10 cellular contexts compared by ENCODE assay signal in genomic region chr3:139319428-139320402, GRCh38. TPM values are rescaled to one million over a fixed set of nuclear protein-coding genes. Genes with fewer than 3 reads are reported as not detected.
DNase-seq lines count a peak whose midpoint lies in the region; ATAC-seq and TF ChIP-seq lines count a peak whose summit lies in the region.
"Had no signal": no experiment of that assay in that cellular context is flagged by ENCODE, and none has a peak within 500 bp of the region (broad histone marks: within the 10 kb centered on the region; RNA-seq: fewer than 3 reads in every experiment).

No MANE protein-coding gene starts in this region.

- H3K79me2 ChIP-seq in OCI-LY1 (ENCODE audit: insufficient read depth, low read length) (no peaks in the 10 kb centered on the region), fibroblast of lung (ENCODE audit: control insufficient read depth, insufficient read depth, low read length) (no peaks in the 10 kb centered on the region)

- H3K9ac ChIP-seq in OCI-LY1 (ENCODE audit: low read length): no peak overlapping the region
- no peak overlapping the region for H3K9ac ChIP-seq in fibroblast of lung (ENCODE audit: insufficient read depth, low read length)

- H3K9me3 ChIP-seq in OCI-LY1 (ENCODE audit: low read length) (no peaks in the 10 kb centered on the region), fibroblast of lung (ENCODE audit: control insufficient read depth, insufficient read depth, low read depth, low read length) (no peaks in the 10 kb centered on the region)
- H3K9me3 ChIP-seq: ovary had no signal

- H3K9me2 ChIP-seq in OCI-LY1 (ENCODE audit: low read depth, low read length): no peaks in the 10 kb centered on the region

- ATAC-seq in HG03565 (IDR thresholded peaks at IDR 0.05; ENCODE audit: unreplicated experiment) (no peak), HG03196 (IDR thresholded peaks at IDR 0.05; ENCODE audit: unreplicated experiment) (no peak), HG02588 (IDR thresholded peaks at IDR 0.05; ENCODE audit: unreplicated experiment) (no peak)
- ATAC-seq: stimulated activated naive CD8-positive, alpha-beta T cell treated with anti-CD3 and anti-CD28 coated beads, Interleukin-15, Interleukin-2, amounts not matched to agents 100 U/mL and 50 U/mL, for 24 hours had no signal

- H2AFZ ChIP-seq in OCI-LY1 (ENCODE audit: low read length) (no peak overlapping the region), fibroblast of lung (ENCODE audit: low read length) (no peak overlapping the region)

- H3F3A ChIP-seq in OCI-LY1 (ENCODE audit: insufficient read depth, low read length): no peaks in the 10 kb centered on the region

- H3K4me2 ChIP-seq in OCI-LY1 (ENCODE audit: low read length) (no peak overlapping the region), fibroblast of lung (ENCODE audit: extremely low read depth, insufficient read depth, low read length) (no peak overlapping the region)

- H3K36me3 ChIP-seq in OCI-LY1 (ENCODE audit: insufficient read depth, low read length) (no peaks in the 10 kb centered on the region), fibroblast of lung (ENCODE audit: control insufficient read depth, insufficient read depth, low read length) (no peaks in the 10 kb centered on the region)
- H3K36me3 ChIP-seq: ovary had no signal

- no peak overlapping the region for H3K27ac ChIP-seq in OCI-LY1 (ENCODE audit: low read depth, low read length, poor library complexity, severe bottlenecking)
- H3K27ac ChIP-seq in fibroblast of lung (ENCODE audit: insufficient read depth, low read length): no peak overlapping the region
- H3K27ac ChIP-seq: ovary had no signal

- H3K4me3 ChIP-seq in AG09309 (ENCODE audit: control insufficient read depth, low read depth, low read length) (no peak overlapping the region), OCI-LY1 (ENCODE audit: low read depth, low read length, poor library complexity, severe bottlenecking) (no peak overlapping the region), fibroblast of lung (replicated peaks in 1 of 4; ENCODE audit: control extremely low read depth in 1 of 4, insufficient read depth in 1 of 4, low read depth in 3 of 4, low read length in 4 of 4) (no peak overlapping the region)
- H3K4me3 ChIP-seq: ovary had no signal

- DNase-seq in AG09309 (ENCODE audit: low read depth) (no peak), GM10266 (ENCODE audit: extremely low spot score) (no peak), fibroblast of lung (ENCODE audit: low read depth in 2 of 2) (peak in 1 of 2 donors; percentile 18), middle frontal gyrus (ENCODE audit: extremely low spot score, low spot score) (no peak)
- DNase-seq: stimulated activated naive CD8-positive, alpha-beta T cell treated with anti-CD3 and anti-CD28 coated beads, Interleukin-15, Interleukin-2, amounts not matched to agents 100 U/mL and 50 U/mL, for 24 hours had no signal

- TF ChIP-seq CTCF in AG09309 (IDR thresholded peaks at IDR 0.05; ENCODE audit: control insufficient read depth, insufficient read depth, low read depth, low read length, missing control alignments) (peak; percentile 26), GM10266 (IDR thresholded peaks at IDR 0.05; ENCODE audit: control insufficient read depth, insufficient read depth, low read depth, missing control alignments) (peak; percentile 19), OCI-LY1 (IDR thresholded peaks at IDR 0.05; ENCODE audit: low read length) (peak; percentile 62), fibroblast of lung (conservative IDR thresholded peaks at IDR 0.05 in 1 of 2, IDR thresholded peaks at IDR 0.05 in 1 of 2; ENCODE audit: low read depth in 1 of 2, low read length in 2 of 2) (peak; percentile 20 to 45)

- H3K4me1 ChIP-seq in OCI-LY1 (ENCODE audit: insufficient read depth, low read length, severe bottlenecking) (no peaks in the 10 kb centered on the region), fibroblast of lung (ENCODE audit: control insufficient read depth, extremely low read depth, insufficient read depth, low read length) (no peaks in the 10 kb centered on the region)

- 0 out of 2 replicates have a peak, but pooled peaks cover 3% of the 10 kb centered on the region for H3K27me3 ChIP-seq in OCI-LY1 (ENCODE audit: insufficient read depth, low read length)
- H3K27me3 ChIP-seq in fibroblast of lung (ENCODE audit: control insufficient read depth, insufficient read depth, low read length): no peaks in the 10 kb centered on the region
- H3K27me3 ChIP-seq: ovary had no signal

- H4K20me1 ChIP-seq in OCI-LY1 (ENCODE audit: insufficient read depth, low read length) (no peaks in the 10 kb centered on the region), fibroblast of lung (ENCODE audit: control insufficient read depth, extremely low read depth, insufficient read depth, low read length) (no peaks in the 10 kb centered on the region)

RNA-seq across cellular contexts. Expression of gene MRPS22, which starts 24.1 kb away (rescaled TPM):
- 81.3 and 90.1 TPM in 2 replicates for total RNA-seq in fibroblast of lung
- polyA plus RNA-seq in fibroblast of lung: 56.7 and 64.6 TPM in 2 replicates
- 42.5 and 53.1 TPM in 2 replicates for polyA plus RNA-seq in fibroblast of lung (2012)
- 1.1 and 3.3 TPM in 2 replicates for polyA minus RNA-seq in fibroblast of lung (ENCODE audit: low replicate concordance)
